ENCODE assay signal across 20 cellular contexts in genomic region chr17:34261568-34261967, GRCh38. TPM values are rescaled to one million over a fixed set of nuclear protein-coding genes. Genes with fewer than 3 reads are reported as not detected.
DNase-seq lines count a peak whose midpoint lies in the region; ATAC-seq lines count a peak whose summit lies in the region.
"Had no signal": no experiment of that assay in that cellular context is flagged by ENCODE, and none has a peak within 500 bp of the region (broad histone marks: within the 10 kb centered on the region; RNA-seq: fewer than 3 reads in every experiment).

No MANE protein-coding gene starts in this region.

- H3K36me3 Mint-ChIP-seq in T-helper 2 cell treated with Interferon-gamma antibody and Interleukin-4, amounts not matched to agents 5 μg/mL and 100 μg/mL, for 36 hours (ENCODE audit: low read depth) = no peaks in the 10 kb centered on the region
- H3K36me3 Mint-ChIP-seq in stimulated activated effector memory CD8-positive, alpha-beta T cell treated with anti-CD3 and anti-CD28 coated beads, Interleukin-12 subunit alpha, Interleukin-12 subunit beta, amount 100 ng/mL, for 72 hours = no peaks in the 10 kb centered on the region
- H3K36me3 Mint-ChIP-seq: CD4-positive, alpha-beta memory T cell had no signal

- H3K27me3 Mint-ChIP-seq in T-helper 2 cell treated with Interferon-gamma antibody and Interleukin-4, amounts not matched to agents 5 μg/mL and 100 μg/mL, for 36 hours (ENCODE audit: low read depth) = peaks cover 26% of the 10 kb centered on the region

- H3K4me1 Mint-ChIP-seq in T-helper 2 cell treated with Interferon-gamma antibody and Interleukin-4, amounts not matched to agents 5 μg/mL and 100 μg/mL, for 36 hours (ENCODE audit: low read depth) = peaks cover 2% of the 10 kb centered on the region
- no peaks in the 10 kb centered on the region for H3K4me1 Mint-ChIP-seq in stimulated activated effector memory CD8-positive, alpha-beta T cell treated with anti-CD3 and anti-CD28 coated beads, Interleukin-12 subunit alpha, Interleukin-12 subunit beta, amount 100 ng/mL, for 72 hours

- ATAC-seq in stimulated activated effector memory CD8-positive, alpha-beta T cell treated with anti-CD3 and anti-CD28 coated beads, Interleukin-12 subunit alpha, Interleukin-12 subunit beta, amount 100 ng/mL, for 72 hours = peak; percentile 57
- ATAC-seq: GM12878 had no signal

- H3K4me3 Mint-ChIP-seq in T-helper 2 cell treated with Interferon-gamma antibody and Interleukin-4, amounts not matched to agents 5 μg/mL and 100 μg/mL, for 36 hours = no peak overlapping the region
- H3K4me3 Mint-ChIP-seq in stimulated activated effector memory CD8-positive, alpha-beta T cell treated with anti-CD3 and anti-CD28 coated beads, Interleukin-12 subunit alpha, Interleukin-12 subunit beta, amount 100 ng/mL, for 72 hours = no peak overlapping the region
- H3K4me3 Mint-ChIP-seq: CD4-positive, alpha-beta memory T cell had no signal

- H3K9me3 Mint-ChIP-seq in T-helper 2 cell treated with Interferon-gamma antibody and Interleukin-4, amounts not matched to agents 5 μg/mL and 100 μg/mL, for 36 hours = no peaks in the 10 kb centered on the region
- H3K9me3 Mint-ChIP-seq in stimulated activated effector memory CD8-positive, alpha-beta T cell treated with anti-CD3 and anti-CD28 coated beads, Interleukin-12 subunit alpha, Interleukin-12 subunit beta, amount 100 ng/mL, for 72 hours = no peaks in the 10 kb centered on the region
- H3K9me3 Mint-ChIP-seq: CD4-positive, alpha-beta memory T cell had no signal

- no peak overlapping the region for H3K27ac Mint-ChIP-seq in T-helper 2 cell treated with Interferon-gamma antibody and Interleukin-4, amounts not matched to agents 5 μg/mL and 100 μg/mL, for 36 hours
- no peak overlapping the region for H3K27ac Mint-ChIP-seq in stimulated activated effector memory CD8-positive, alpha-beta T cell treated with anti-CD3 and anti-CD28 coated beads, Interleukin-12 subunit alpha, Interleukin-12 subunit beta, amount 100 ng/mL, for 72 hours
- H3K27ac Mint-ChIP-seq: CD4-positive, alpha-beta memory T cell had no signal

- DNase-seq in activated CD4-positive, alpha-beta T cell treated with anti-CD3 and anti-CD28 coated beads for 48 hours = peak; percentile 24
- DNase-seq in activated CD4-positive, alpha-beta T cell treated with anti-CD3 and anti-CD28 coated beads, Interleukin-2, amount 50 U/mL, for 1 hour = no peak
- DNase-seq in stimulated activated CD4-positive, alpha-beta T cell treated with anti-CD3 and anti-CD28 coated beads, Interleukin-15, amount 100 ng/mL, for 24 hours = peak; percentile 23
- DNase-seq in stimulated activated CD4-positive, alpha-beta T cell treated with anti-CD3 and anti-CD28 coated beads, Interleukin-4, amount 100 ng/mL, for 4 hours = no peak
- peak; percentile 8 for DNase-seq in T-helper 2 cell treated with Interferon-gamma antibody and Interleukin-4, amounts not matched to agents 5 μg/mL and 100 μg/mL, for 36 hours (ENCODE audit: low spot score)
- DNase-seq in stimulated activated effector memory CD8-positive, alpha-beta T cell treated with anti-CD3 and anti-CD28 coated beads, Interleukin-12 subunit alpha, Interleukin-12 subunit beta, amount 100 ng/mL, for 72 hours (ENCODE audit: low spot score in 2 of 2) = no peak
- no peak for DNase-seq in inferior parietal cortex (ENCODE audit: extremely low spot score)
- no peak for DNase-seq in HT-29 (ENCODE audit: low spot score)
- DNase-seq: CD4-positive, alpha-beta memory T cell; DMS53; EL; KBM-7; NCI-H1436; NCI-H1930; NCI-H345; NCI-H524 treated with DMSO at 0.1 percent for 48 hours; Peyer's patch had no signal

RNA-seq across cellular contexts. Expression of gene CCL2, which starts 6.5 kb away (rescaled TPM):
- total RNA-seq in HT-29 (2014; rRNA removed; shearing (Covaris generic)) = not detected in 2 replicates
- total RNA-seq: GM12878 had no signal

RNA-seq across cellular contexts. Expression of gene CCL7, which starts 8.5 kb away (rescaled TPM):
- not detected in 2 replicates for total RNA-seq in HT-29 (2014; rRNA removed; shearing (Covaris generic))
- total RNA-seq: CD4-positive, alpha-beta memory T cell; GM12878; H1; Peyer's patch; SJSA1 had no signal

RNA-seq across cellular contexts. Expression of gene CCL11, which starts 24.0 kb away (rescaled TPM):
- not detected in 2 replicates for total RNA-seq in HT-29 (2014; rRNA removed; shearing (Covaris generic))
- total RNA-seq: CD4-positive, alpha-beta memory T cell; GM12878; H1; SJSA1 had no signal

RNA-seq across cellular contexts. Expression of gene CCL8, which starts 57.7 kb away (rescaled TPM):
- total RNA-seq in HT-29 (2014; rRNA removed; shearing (Covaris generic)) = not detected in 2 replicates
- total RNA-seq: CD4-positive, alpha-beta memory T cell; GM12878; H1; SJSA1 had no signal

Comparison
In these comparisons a context has a peak if more than half of its experiments do, and no peak if none do; other contexts are left out.
1. DNase-seq: peak in activated CD4-positive, alpha-beta T cell treated with anti-CD3 and anti-CD28 coated beads for 48 hours (single experiment), stimulated activated CD4-positive, alpha-beta T cell treated with anti-CD3 and anti-CD28 coated beads, Interleukin-15, amount 100 ng/mL, for 24 hours (single experiment) and T-helper 2 cell treated with Interferon-gamma antibody and Interleukin-4, amounts not matched to agents 5 μg/mL and 100 μg/mL, for 36 hours (single experiment); none in activated CD4-positive, alpha-beta T cell treated with anti-CD3 and anti-CD28 coated beads, Interleukin-2, amount 50 U/mL, for 1 hour (single experiment), stimulated activated CD4-positive, alpha-beta T cell treated with anti-CD3 and anti-CD28 coated beads, Interleukin-4, amount 100 ng/mL, for 4 hours (0 of 2), stimulated activated effector memory CD8-positive, alpha-beta T cell treated with anti-CD3 and anti-CD28 coated beads, Interleukin-12 subunit alpha, Interleukin-12 subunit beta, amount 100 ng/mL, for 72 hours (0 of 2), inferior parietal cortex (single experiment) and HT-29 (single experiment).